ENCODE assay signal across 36 cellular contexts in genomic region chr7:144710791-144711190, GRCh38.
"Had no signal": no experiment of that assay in that cellular context is flagged by ENCODE, and none has a peak within 500 bp of the region (broad histone marks: within the 10 kb centered on the region; RNA-seq: fewer than 3 reads in every experiment).

No MANE protein-coding gene starts in this region.

- H3K4me3 ChIP-seq: MG63 had no signal

- H3K9me3 ChIP-seq: MG63 had no signal

- DNase-seq: Karpas-422, Kasumi-1, MG63, MM.1S, MV-4-11, NCI-H1048, NCI-H1092, NCI-H1092 treated with DMSO at 0.1 percent for 48 hours, NCI-H1105, NCI-H1105 treated with DMSO at 0.1 percent for 48 hours, NCI-H1417, NCI-H1417 treated with DMSO at 0.1 percent for 48 hours, NCI-H1436, NCI-H1436 treated with DMSO at 0.1 percent for 48 hours, NCI-H146, NCI-H1694, NCI-H1694 treated with DMSO at 0.1 percent for 48 hours, NCI-H187, NCI-H187 treated with DMSO at 0.1 percent for 48 hours, NCI-H1930, NCI-H2029, NCI-H2029 treated with DMSO at 0.1 percent for 48 hours, NCI-H2081, NCI-H2081 treated with DMSO at 0.1 percent for 48 hours, NCI-H2107, NCI-H2171, NCI-H2171 treated with DMSO at 0.1 percent for 48 hours, NCI-H2227 treated with DMSO at 0.1 percent for 48 hours, NCI-H226, NCI-H345, NCI-H446, NCI-H446 treated with DMSO at 0.1 percent for 48 hours, NCI-H510A, NCI-H510A treated with DMSO at 0.1 percent for 48 hours, NCI-H524, NCI-H524 treated with DMSO at 0.1 percent for 48 hours had no signal

- H3K27me3 ChIP-seq: MG63 had no signal

- H3K36me3 ChIP-seq: MG63 had no signal
